Comparison of ENCODE assay signal across 26 cellular contexts in the genomic region with DNA sequence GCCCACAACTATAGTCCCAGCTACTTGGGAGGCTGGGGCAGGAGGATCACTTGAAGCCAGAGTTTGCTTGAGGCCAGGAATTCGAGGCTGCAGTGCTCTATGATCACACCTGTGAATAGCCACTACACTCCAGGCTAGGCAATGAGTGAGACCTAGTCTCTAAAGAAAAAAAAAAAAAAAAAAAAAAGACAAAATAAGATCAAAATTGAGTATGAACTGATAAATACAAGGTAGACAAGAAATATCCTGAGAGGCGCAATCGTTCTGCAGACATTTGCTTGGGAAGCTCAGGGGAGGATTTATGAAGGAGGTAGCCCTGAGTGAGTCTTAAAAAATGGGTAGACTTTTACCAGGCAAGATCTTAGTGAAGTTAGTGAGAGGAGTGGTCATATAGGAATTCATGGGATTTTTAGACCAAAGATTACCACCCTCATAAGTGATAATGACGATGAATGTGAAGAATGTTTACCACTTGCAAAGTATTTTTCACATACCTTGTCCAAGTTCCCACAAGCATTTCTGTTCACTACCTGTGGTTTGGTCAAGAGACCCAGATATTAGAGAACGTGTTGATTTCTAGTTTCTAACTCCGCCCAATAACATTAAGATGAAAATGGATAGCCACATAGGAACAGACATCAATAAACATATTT. TPM values are rescaled to one million over a fixed set of nuclear protein-coding genes. Genes with fewer than 3 reads are reported as not detected.
DNase-seq lines count a peak whose midpoint lies in the region; ATAC-seq, FAIRE-seq and TF ChIP-seq lines count a peak whose summit lies in the region.
"Had no signal": no experiment of that assay in that cellular context is flagged by ENCODE, and none has a peak within 500 bp of the region (broad histone marks: within the 10 kb centered on the region; RNA-seq: fewer than 3 reads in every experiment).

No MANE protein-coding gene starts in this region.

- no peaks in the 10 kb centered on the region for H3K27me3 ChIP-seq in GM23248 (replicated peaks; ENCODE audit: insufficient read depth)
- H3K27me3 ChIP-seq in SJCRH30, result no peaks in the 10 kb centered on the region
- H3K27me3 ChIP-seq in HepG2 (ENCODE audit: control insufficient read depth in 1 of 2, insufficient read depth in 2 of 2, low read length in 2 of 2), result peaks cover 0 to 5% of the 10 kb centered on the region in 2 experiments; a peak in 2 of 5 replicates
- no peaks in the 10 kb centered on the region for H3K27me3 ChIP-seq in thyroid gland
- H3K27me3 ChIP-seq: BLaER1 treated with 17β-estradiol and CSF1 and Interleukin-3, amounts not matched to agents 10 nM and 100 nM had no signal

- H3F3A ChIP-seq in GM23248 (ENCODE audit: insufficient read depth), result peaks cover 57% of the 10 kb centered on the region

- no peak for FAIRE-seq in HepG2 (lab: Jason Lieb, UNC)
- FAIRE-seq: A549, D721Med had no signal

- no peaks in the 10 kb centered on the region for H4K20me1 ChIP-seq in GM23248 (ENCODE audit: insufficient read depth)
- H4K20me1 ChIP-seq in HepG2 (ENCODE audit: insufficient read depth, low read length), result no peaks in the 10 kb centered on the region
- H4K20me1 ChIP-seq: BLaER1 treated with 17β-estradiol and CSF1 and Interleukin-3, amounts not matched to agents 10 nM and 100 nM had no signal

- in situ Hi-C loops in GM23248 (cut with MboI) (no loop called here), HepG2 (cut with HindIII; ENCODE audit: extremely low pct_ligation_motif_present, low pct_unique_long_range_greater_than_20kb) (no loop called here)

- POLR2A ChIA-PET in HepG2 (lab: Yijun Ruan, JAX), result no interaction called here

- no peak for TF ChIP-seq RAD21 in HepG2 (CRISPR knock-in tag; IDR thresholded peaks at IDR 0.05)

- no TSS peak for BruUV-seq in HepG2 (replicated peaks; lab: Mats Ljungman, UMichigan)

- no peak for ATAC-seq in HepG2
- ATAC-seq: A549, PC-3, T-cell had no signal

- H3K9me2 ChIP-seq in GM23248 (ENCODE audit: insufficient read depth), result no peaks in the 10 kb centered on the region

- CTCF ChIA-PET in HepG2 (lab: Yijun Ruan, JAX; ENCODE audit: low intra/inter-chr PET ratio, low total read pairs), result no interaction called here

- H3K79me2 ChIP-seq in GM23248 (ENCODE audit: insufficient read depth) (peaks cover 84% of the 10 kb centered on the region), HepG2 (ENCODE audit: insufficient read depth, low read length) (no peaks in the 10 kb centered on the region)

- intact Hi-C loops in HepG2 (cut with micrococcal nuclease; ENCODE audit: unreplicated experiment) (no loop called here), thyroid gland (cut with DNase I) (no loop called here)

- no peaks in the 10 kb centered on the region for H3K36me3 ChIP-seq in GM23248 (ENCODE audit: low read depth)
- no peaks in the 10 kb centered on the region for H3K36me3 ChIP-seq in SJCRH30
- H3K36me3 ChIP-seq in HepG2 (replicated peaks in 1 of 2; ENCODE audit: control insufficient read depth in 1 of 2, insufficient read depth in 2 of 2, low read length in 2 of 2), result no peaks in the 10 kb centered on the region
- no peaks in the 10 kb centered on the region for H3K36me3 ChIP-seq in thyroid gland
- H3K36me3 ChIP-seq: BLaER1 treated with 17β-estradiol and CSF1 and Interleukin-3, amounts not matched to agents 10 nM and 100 nM had no signal

- TF ChIP-seq POLR2A in HepG2 (IDR thresholded peaks at IDR 0.05; ENCODE audit: insufficient read depth in 1 of 2, low read depth in 2 of 2, low read length in 2 of 2), result no peak
- TF ChIP-seq POLR2A in thyroid gland (IDR thresholded peaks at IDR 0.05), result no peak

- TF ChIP-seq EP300 in HepG2 (IDR thresholded peaks at IDR 0.05; ENCODE audit: low read depth in 2 of 2, low read length in 2 of 2) (no peak), HepG2 (CRISPR knock-in tag; IDR thresholded peaks at IDR 0.05; ENCODE audit: borderline replicate concordance) (no peak)

- peaks cover 61% of the 10 kb centered on the region for H3K4me1 ChIP-seq in GM23248 (ENCODE audit: insufficient read depth)
- peaks cover 16% of the 10 kb centered on the region for H3K4me1 ChIP-seq in SJCRH30
- no peaks in the 10 kb centered on the region for H3K4me1 ChIP-seq in HepG2 (ENCODE audit: insufficient read depth, low read length)
- peaks cover 0 to 9% of the 10 kb centered on the region in 2 donors for H3K4me1 ChIP-seq in thyroid gland

- peak overlapping the region; percentile 69 for H3K4me3 ChIP-seq in GM12865 (ENCODE audit: low read depth, low read length)
- H3K4me3 ChIP-seq in GM23248, result no peak overlapping the region
- H3K4me3 ChIP-seq in SJCRH30, result no peak overlapping the region
- no peak overlapping the region for H3K4me3 ChIP-seq in HepG2 (replicated peaks in 1 of 3; ENCODE audit: insufficient read depth in 1 of 3, low read depth in 2 of 3, low read length in 3 of 3)
- no peak overlapping the region for H3K4me3 ChIP-seq in thyroid gland (replicated peaks in 1 of 3)
- H3K4me3 ChIP-seq: A549; BLaER1 treated with 17β-estradiol and CSF1 and Interleukin-3, amounts not matched to agents 10 nM and 100 nM had no signal

- H3K9me3 ChIP-seq in GM23248 (ENCODE audit: low read depth) (no peaks in the 10 kb centered on the region), SJCRH30 (replicated peaks) (no peaks in the 10 kb centered on the region), HepG2 (ENCODE audit: low read length) (no peaks in the 10 kb centered on the region), thyroid gland (no peaks in the 10 kb centered on the region)
- H3K9me3 ChIP-seq: A549 had no signal

- 97% methylated on average over 6 of the region's 6 CpGs for WGBS in GM23248 (ENCODE audit: low coverage in 1 of 2, low lambda C conversion rate in 2 of 2, missing lambda C conversion rate in 2 of 2), 2 experiments
- 21% methylated on average over 6 of the region's 6 CpGs for WGBS in HepG2 (ENCODE audit: low lambda C conversion rate)
- 87 to 91% methylated on average over 6 of the region's 6 CpGs for whole genome bisulfite sequencing in thyroid gland, 2 donors

- no peak overlapping the region for H2AFZ ChIP-seq in GM23248
- no peak overlapping the region for H2AFZ ChIP-seq in HepG2 (ENCODE audit: low read length)

- H3K9ac ChIP-seq in GM23248 (no peak overlapping the region), HepG2 (ENCODE audit: insufficient read depth, low read depth, low read length) (no peak overlapping the region)
- H3K9ac ChIP-seq: BLaER1 treated with 17β-estradiol and CSF1 and Interleukin-3, amounts not matched to agents 10 nM and 100 nM had no signal

- TF ChIP-seq CTCF in GM12865 (IDR thresholded peaks at IDR 0.05; ENCODE audit: insufficient read depth, low read depth, low read length, missing control alignments), result no peak
- TF ChIP-seq CTCF in HepG2 (CRISPR knock-in tag; IDR thresholded peaks at IDR 0.05), result no peak
- no peak for TF ChIP-seq CTCF in thyroid gland (IDR thresholded peaks at IDR 0.05)

- no peak overlapping the region for H3K27ac ChIP-seq in GM23248
- H3K27ac ChIP-seq in SJCRH30, result peak overlapping the region; percentile 68
- H3K27ac ChIP-seq in HepG2 (ENCODE audit: extremely low read length, insufficient read depth, low read length), result no peak overlapping the region
- no peak overlapping the region for H3K27ac ChIP-seq in thyroid gland
- H3K27ac ChIP-seq: A549 had no signal

- peak overlapping the region; percentile 99 for H3K4me2 ChIP-seq in GM23248 (ENCODE audit: unreplicated experiment)
- H3K4me2 ChIP-seq in HepG2 (ENCODE audit: low read depth, low read length), result no peak overlapping the region
- H3K4me2 ChIP-seq: A549 had no signal

- DNase-seq in GM12865 (ENCODE audit: low read depth) (peak; percentile 83), GM23248 (no peak), SJCRH30 (no peak), glomerular visceral epithelial cell (ENCODE audit: extremely low spot score) (peak; percentile 86), HepG2 (ENCODE audit: low spot score) (no peak), NCI-H2029 (lab: John Stamatoyannopoulos, UW) (no peak), NCI-H1694 treated with DMSO at 0.1 percent for 48 hours (lab: John Stamatoyannopoulos, UW) (no peak), thyroid gland (no peak)
- DNase-seq: AML-193; CD4-positive, alpha-beta T cell; DMS53; H7; Karpas-422; NCI-H1092 treated with DMSO at 0.1 percent for 48 hours; NCI-H1436; NCI-H187 treated with DMSO at 0.1 percent for 48 hours; NCI-H2107; NCI-H446; NCI-H524 treated with DMSO at 0.1 percent for 48 hours; NCI-H774; PC-3; T-cell had no signal

TF ChIP-seq in HepG2, 621 proteins besides CTCF, POLR2A, EP300 and RAD21 (continues in another document):
- no peak for TF ChIP-seq FIP1L1 (IDR thresholded peaks at IDR 0.05; ENCODE audit: borderline replicate concordance, insufficient read depth, low read depth, low read length)

RNA-seq across cellular contexts. Expression of gene PDCD1LG2, which starts 4.4 kb away (rescaled TPM):
- total RNA-seq in GM23248 (2014; rRNA removed; shearing (Covaris generic)), result 34.7 and 36.8 TPM in 2 replicates
- polyA plus RNA-seq in GM23248 (2016; fragmentation: Nextera tagmentation; extraction: Ambion mirVana) (31.7 and 33.5 TPM in 2 replicates), HepG2 (2011; rRNA removed) (not detected in 2 replicates)
- total RNA-seq in SJCRH30 (2014; rRNA removed; shearing (Covaris generic)), result 0.59 and 0.73 TPM in 2 replicates
- total RNA-seq in HepG2 (2016; rRNA removed; fragmentation: Illumina TruSeq; extraction: Trizol) (not detected in 2 replicates), thyroid gland (1 to 10 TPM in 3 of 4 donors, under 1 TPM in 1; 0.78 to 2.6 (median 1.6) TPM)
- total RNA-seq in HepG2 (2016; cell fraction: cytosol; rRNA removed; fragmentation: Illumina TruSeq; extraction: Trizol; ENCODE audit: low read depth), result not detected in 2 replicates
- not detected in 2 replicates for total RNA-seq in HepG2 (2016; cell fraction: insoluble cytoplasmic fraction; rRNA removed; fragmentation: Illumina TruSeq; extraction: Trizol)
- total RNA-seq in HepG2 (2016; cell fraction: membrane; rRNA removed; fragmentation: Illumina TruSeq; extraction: Trizol), result not detected in 2 replicates
- total RNA-seq in HepG2 (2016; cell fraction: nucleus; rRNA removed; fragmentation: Illumina TruSeq; extraction: Trizol), result not detected in 2 replicates
- polyA plus RNA-seq in HepG2 (2011; cell fraction: cytosol; rRNA removed), result not detected in 2 replicates
- polyA plus RNA-seq in HepG2 (2011; cell fraction: nucleus; rRNA removed), result not detected in 2 replicates
- polyA plus RNA-seq in HepG2 (2012), result not detected in 2 replicates
- polyA plus RNA-seq in HepG2 (2016; cell fraction: cytosol; fragmentation: Illumina TruSeq; extraction: Trizol; ENCODE audit: low read depth), result not detected in 2 replicates
- polyA plus RNA-seq in HepG2 (2016; cell fraction: insoluble cytoplasmic fraction; fragmentation: Illumina TruSeq; extraction: Trizol; ENCODE audit: low read depth), result not detected in 2 replicates
- not detected in 2 replicates for polyA plus RNA-seq in HepG2 (2016; cell fraction: membrane; fragmentation: Illumina TruSeq; extraction: Trizol; ENCODE audit: low read depth)
- polyA plus RNA-seq in HepG2 (2016; cell fraction: nucleus; fragmentation: Illumina TruSeq; extraction: Trizol; ENCODE audit: insufficient read depth, low read depth), result not detected in 2 replicates
- 0.07 TPM in 1 of 2 replicates, not detected in the other for polyA minus RNA-seq in HepG2 (2011; rRNA and poly(A)+ RNA removed; ENCODE audit: low replicate concordance)
- not detected in 2 replicates for polyA minus RNA-seq in HepG2 (2011; cell fraction: cytosol; rRNA and poly(A)+ RNA removed)
- not detected in 2 replicates for polyA minus RNA-seq in HepG2 (2011; cell fraction: nucleus; rRNA and poly(A)+ RNA removed)
- total RNA-seq: G401, H7 had no signal

Comparison
In these comparisons a context has a peak if more than half of its experiments do, and no peak if none do; other contexts are left out.
1. DNase-seq: peak in GM12865 (single experiment) and glomerular visceral epithelial cell (single experiment); none in GM23248 (single experiment), SJCRH30 (0 of 2), HepG2 (single experiment), NCI-H2029 (single experiment), NCI-H1694 treated with DMSO at 0.1 percent for 48 hours (single experiment) and thyroid gland (0 of 2).